ENCODE assay signal across 20 cellular contexts in genomic region chr2:205166749-205167148, GRCh38.
DNase-seq lines count a peak whose midpoint lies in the region; ATAC-seq and TF ChIP-seq lines count a peak whose summit lies in the region.
"Had no signal": no experiment of that assay in that cellular context is flagged by ENCODE, and none has a peak within 500 bp of the region (broad histone marks: within the 10 kb centered on the region; RNA-seq: fewer than 3 reads in every experiment).

No MANE protein-coding gene starts in this region.

- H3K9me3 ChIP-seq in left ventricle myocardium inferior (replicated peaks), result no peaks in the 10 kb centered on the region
- H3K9me3 ChIP-seq: A549, Peyer's patch, SJSA1 had no signal

- H3K36me3 ChIP-seq in left ventricle myocardium inferior, result no peaks in the 10 kb centered on the region
- H3K36me3 ChIP-seq: BLaER1 treated with 17β-estradiol and CSF1 and Interleukin-3, amounts not matched to agents 10 nM and 100 nM; Peyer's patch; SJSA1 had no signal

- H3K27ac ChIP-seq in left ventricle myocardium inferior (replicated peaks), result no peak overlapping the region
- H3K27ac ChIP-seq: A549; BLaER1 treated with 17β-estradiol and CSF1 and Interleukin-3, amounts not matched to agents 10 nM and 100 nM; Peyer's patch; SJSA1 had no signal

- H3K27me3 ChIP-seq in left ventricle myocardium inferior (ENCODE audit: low read depth), result no peaks in the 10 kb centered on the region
- H3K27me3 ChIP-seq: BLaER1 treated with 17β-estradiol and CSF1 and Interleukin-3, amounts not matched to agents 10 nM and 100 nM; Peyer's patch; SJSA1 had no signal

- TF ChIP-seq CTCF in HFF-Myc (IDR thresholded peaks at IDR 0.05; ENCODE audit: low read depth, low read length, missing control alignments), result no peak
- no peak for TF ChIP-seq CTCF in left ventricle myocardium inferior (IDR thresholded peaks at IDR 0.05; ENCODE audit: borderline replicate concordance)

- H3K4me3 ChIP-seq in HFF-Myc (replicated peaks; ENCODE audit: low read depth, low read length) (no peak overlapping the region), left ventricle myocardium inferior (no peak overlapping the region), skeletal muscle cell (ENCODE audit: low read depth, low read length) (no peak overlapping the region)
- H3K4me3 ChIP-seq: A549; BLaER1 treated with 17β-estradiol and CSF1 and Interleukin-3, amounts not matched to agents 10 nM and 100 nM; Peyer's patch; SJSA1 had no signal

- H3K4me1 ChIP-seq in left ventricle myocardium inferior, result no peaks in the 10 kb centered on the region
- H3K4me1 ChIP-seq: A549, Peyer's patch, SJSA1 had no signal

- ATAC-seq in Right ventricle myocardium superior (ENCODE audit: poor library complexity) (peak; percentile 68), left cardiac atrium (no peak), GM19395 (IDR thresholded peaks at IDR 0.05; ENCODE audit: unreplicated experiment) (no peak)
- ATAC-seq: A549 had no signal

- intact Hi-C loops in Right ventricle myocardium superior (cut with DNase I), result no loop called here
- intact Hi-C loops in left cardiac atrium (cut with DNase I), result no loop called here
- intact Hi-C loops in left ventricle myocardium inferior (cut with micrococcal nuclease), result no loop called here
- intact Hi-C loops in head of caudate nucleus (cut with DNase I), result no loop called here

- DNase-seq in Right ventricle myocardium superior (peak; percentile 49), left cardiac atrium (no peak), HFF-Myc (ENCODE audit: extremely low read depth, low read depth) (peak; percentile 24), left ventricle myocardium inferior (peak; percentile 24), skeletal muscle cell (ENCODE audit: low read depth) (peak; percentile 19), SKM-1 treated with dmso at 0.1 percent for 144 hours (lab: John Stamatoyannopoulos, UW; ENCODE audit: unreplicated experiment) (no peak), head of caudate nucleus (no peak)
- DNase-seq: CD4-positive, alpha-beta memory T cell; GDM1; H7; HFFc6; NCI-H1105 treated with DMSO at 0.1 percent for 48 hours; NCI-H2029 treated with DMSO at 0.1 percent for 48 hours; NCI-H524 treated with DMSO at 0.1 percent for 48 hours; NCI-H82; Peyer's patch had no signal

Comparison
In these comparisons a context has a peak if more than half of its experiments do, and no peak if none do; other contexts are left out.
1. DNase-seq: peak in Right ventricle myocardium superior (single experiment), HFF-Myc (single experiment), left ventricle myocardium inferior (single experiment) and skeletal muscle cell (single experiment); none in left cardiac atrium (single experiment), SKM-1 treated with dmso at 0.1 percent for 144 hours (single experiment) and head of caudate nucleus (0 of 42).